In the genomic region with DNA sequence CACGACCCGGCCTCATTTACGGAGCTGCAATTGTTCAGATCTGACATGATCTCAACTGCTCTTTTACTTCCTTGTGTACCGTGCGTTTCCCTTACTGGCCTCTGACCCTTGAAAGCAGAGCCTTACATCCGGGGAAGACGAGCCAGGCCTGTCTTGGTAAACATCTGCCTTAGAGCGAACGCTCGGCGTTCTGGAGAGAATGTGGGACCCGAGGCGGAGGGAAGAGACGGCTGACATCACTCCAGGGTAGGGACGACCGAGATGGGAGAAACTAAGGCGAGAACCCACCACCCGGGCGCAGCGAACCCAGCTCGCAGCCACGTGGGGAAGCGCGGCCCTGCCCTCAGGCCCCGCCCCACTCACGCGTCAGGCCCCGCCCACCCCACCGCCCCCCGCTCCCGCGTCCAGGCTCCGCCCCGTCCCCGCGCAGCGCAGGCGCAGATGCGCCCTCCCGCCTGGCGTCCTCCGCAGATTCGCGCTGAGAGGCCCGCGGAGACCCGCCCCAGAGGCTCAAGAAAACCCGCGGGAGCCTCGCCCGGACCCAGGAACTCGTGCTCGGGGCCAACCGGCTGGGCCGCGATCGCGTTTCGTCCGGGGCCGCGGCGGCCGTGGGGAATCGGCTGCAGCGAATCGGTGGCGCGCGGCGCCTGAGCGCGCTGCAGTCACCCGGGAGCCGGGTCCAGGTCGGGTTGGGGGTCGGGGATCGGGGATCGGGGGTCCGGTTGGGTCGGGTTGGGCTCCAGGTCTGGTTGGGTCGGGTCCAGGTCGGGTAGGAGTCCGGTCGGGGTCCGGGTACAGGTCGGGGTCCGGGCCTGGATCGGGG, we compare ENCODE assay signal across 8 cellular contexts. TPM values are rescaled to one million over a fixed set of nuclear protein-coding genes. Genes with fewer than 3 reads are reported as not detected.
DNase-seq lines count a peak whose midpoint lies in the region; ATAC-seq, FAIRE-seq and TF ChIP-seq lines count a peak whose summit lies in the region.

TELO2 (plus strand) TSS at position 438 of the 823 bp plus-strand sequence. CDS start 922 bp downstream, outside the sequence.

- no peak for TF ChIP-seq CTCF in chondrocyte (IDR thresholded peaks at IDR 0.05)

- peak; percentile 99 for FAIRE-seq in GM12892 (lab: Jason Lieb, UNC)

- H3K4me3 Mint-ChIP-seq in chondrocyte (ENCODE audit: unreplicated experiment) = peak within 1 kb of the TSS; percentile 88

- DNase-seq in GM12892 (ENCODE audit: insufficient read length) (peak; percentile 96), NCI-H2227 treated with DMSO at 0.1 percent for 48 hours (lab: John Stamatoyannopoulos, UW) (peak; percentile 79), chondrocyte (ENCODE audit: low spot score) (peak; percentile 93), kidney glomerular epithelial cell (lab: John Stamatoyannopoulos, UW) (peak; percentile 51)
- peak; percentile 86 for DNase-seq in activated CD4-positive, alpha-beta T cell treated with anti-CD3 and anti-CD28 coated beads for 4 hours
- DNase-seq in stimulated activated CD4-positive, alpha-beta T cell treated with anti-CD3 and anti-CD28 coated beads, Interleukin-15, amount 100 ng/mL, for 24 hours = peak; percentile 90

- peak within 1 kb of the TSS; percentile 94 for H3K27ac Mint-ChIP-seq in chondrocyte (ENCODE audit: unreplicated experiment)

- ATAC-seq in HG02973 (IDR thresholded peaks at IDR 0.05; ENCODE audit: unreplicated experiment) = peak; percentile 47
- ATAC-seq in GM21786 (IDR thresholded peaks at IDR 0.05; ENCODE audit: unreplicated experiment) = no peak

- no peak; the same call in 1 of the 2 replicates for TF ChIP-seq POLR2A in GM12892 (IDR thresholded peaks at IDR 0.05; ENCODE audit: low read depth, low read length)

- H3K27me3 Mint-ChIP-seq in chondrocyte (ENCODE audit: low read depth) = no peaks in the 10 kb centered on the region

- H3K36me3 Mint-ChIP-seq in chondrocyte (ENCODE audit: low read depth) = peaks cover 5% of the 10 kb centered on the region

- H3K4me1 Mint-ChIP-seq in chondrocyte (ENCODE audit: low read depth) = peaks cover 18% of the 10 kb centered on the region

- H3K9me3 Mint-ChIP-seq in chondrocyte (ENCODE audit: low read depth) = no peaks in the 10 kb centered on the region

RNA-seq across cellular contexts. Expression of gene TELO2, which starts in this region (rescaled TPM):
- polyA plus RNA-seq in GM12892 (2012; ENCODE audit: missing spikeins) = 13.7 TPM
- 19.3 to 30.9 TPM (median 21.7 TPM) in 3 replicates for total RNA-seq in chondrocyte
